8 cellular contexts compared by ENCODE assay signal in the genomic region with DNA sequence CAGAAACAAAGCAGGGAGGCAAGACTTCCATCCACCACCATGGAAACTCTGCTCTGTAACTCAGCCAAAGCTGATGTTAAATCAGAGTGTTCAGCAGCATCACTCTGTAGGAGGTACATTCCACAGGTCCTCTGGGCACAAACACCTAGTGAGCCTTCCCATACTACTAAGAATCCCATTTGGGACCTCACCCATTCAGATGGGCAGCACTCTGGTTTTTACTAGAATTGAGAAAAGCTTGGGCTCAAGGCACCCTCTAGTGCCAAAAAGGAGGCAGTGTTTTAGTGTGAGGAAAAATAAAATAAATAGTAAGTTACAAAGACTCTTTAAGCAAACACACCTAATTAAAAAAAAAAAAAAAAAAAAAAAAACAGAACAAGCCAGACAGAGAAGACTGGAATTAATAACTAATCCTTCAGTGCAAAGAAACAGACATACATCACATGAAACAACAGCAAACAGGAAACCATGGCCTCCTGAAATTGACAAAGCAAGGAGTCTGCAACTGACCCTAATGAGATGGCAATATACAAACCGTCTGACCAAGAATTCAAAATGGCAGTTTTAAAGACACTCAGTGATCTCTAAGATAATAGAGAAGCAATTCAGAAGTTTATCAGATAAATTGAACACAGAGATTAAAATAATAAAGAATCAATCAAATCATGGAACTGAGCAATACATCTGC.
DNase-seq lines count a peak whose midpoint lies in the region; ATAC-seq and TF ChIP-seq lines count a peak whose summit lies in the region.

No MANE protein-coding gene starts in this region.

- ATAC-seq in GM19351 (IDR thresholded peaks at IDR 0.05; ENCODE audit: unreplicated experiment) (peak; percentile 67), HG03432 (IDR thresholded peaks at IDR 0.05; ENCODE audit: unreplicated experiment) (no peak)

- POLR2A ChIA-PET in RWPE1 (lab: Yijun Ruan, JAX; ENCODE audit: low non-redundant PET), result no interaction called here

- H3K27ac ChIP-seq in RWPE1, result no peak overlapping the region

- peak; percentile 51 for DNase-seq in AG20443 (ENCODE audit: low spot score)
- peak; percentile 30 for DNase-seq in RWPE1 (ENCODE audit: low spot score)
- peak; percentile 55 for DNase-seq in fibroblast of peridontal ligament (ENCODE audit: extremely low read depth)
- DNase-seq in GM19238 (ENCODE audit: insufficient read length, low spot score), result no peak
- DNase-seq in stimulated activated naive CD4-positive, alpha-beta T cell treated with Interleukin-2 at 50 U/mL for 16 hours (lab: John Stamatoyannopoulos, UW), result no peak
- no peak for DNase-seq in GOT3 (lab: John Stamatoyannopoulos, UW)

- peak; percentile 37 for TF ChIP-seq CTCF in RWPE1 (conservative IDR thresholded peaks at IDR 0.05; ENCODE audit: low read depth)

- CTCF ChIA-PET in RWPE1 (lab: Yijun Ruan, JAX), result interaction anchor here (0.6 to 2.7 kb wide), 2 partner anchors 30 to 55 kb away, joined by 3 to 17 read pairs; no protein-coding TSS in a partner anchor

Comparison
In these comparisons a context has a peak if more than half of its experiments do, and no peak if none do; other contexts are left out.
1. DNase-seq: peak in AG20443 (single experiment), RWPE1 (single experiment) and fibroblast of peridontal ligament (single experiment); none in GM19238 (single experiment), stimulated activated naive CD4-positive, alpha-beta T cell treated with Interleukin-2 at 50 U/mL for 16 hours (single experiment) and GOT3 (single experiment).